ENCODE assay signal across 16 cellular contexts in genomic region chr12:24177889-24178288, GRCh38.
DNase-seq lines count a peak whose midpoint lies in the region; ATAC-seq and TF ChIP-seq lines count a peak whose summit lies in the region.
"Had no signal": no experiment of that assay in that cellular context is flagged by ENCODE, and none has a peak within 500 bp of the region (broad histone marks: within the 10 kb centered on the region; RNA-seq: fewer than 3 reads in every experiment).

No MANE protein-coding gene starts in this region.

- H3K4me1 ChIP-seq in colonic mucosa, result no peaks in the 10 kb centered on the region

- H3K27ac ChIP-seq in colonic mucosa, result no peak overlapping the region
- H3K27ac ChIP-seq: RWPE1, skin epidermis had no signal

- ATAC-seq in GM18873 (IDR thresholded peaks at IDR 0.05; ENCODE audit: low FRiP score, unreplicated experiment), result peak; percentile 92
- ATAC-seq in GM21576 (IDR thresholded peaks at IDR 0.05; ENCODE audit: unreplicated experiment), result peak; percentile 76
- peak; percentile 82 for ATAC-seq in HG03097 (IDR thresholded peaks at IDR 0.05; ENCODE audit: low FRiP score, unreplicated experiment)
- ATAC-seq in activated CD4-positive, CD25-positive, alpha-beta regulatory T cell treated with anti-CD3 and anti-CD28 coated beads, Interleukin-2, amount 50 U/mL, for 24 hours, result no peak
- ATAC-seq: CD8-positive, alpha-beta T cell; naive thymus-derived CD8-positive, alpha-beta T cell had no signal

- H3K36me3 ChIP-seq in colonic mucosa, result no peaks in the 10 kb centered on the region

- DNase-seq in NCI-H774 (lab: John Stamatoyannopoulos, UW) (peak; percentile 55), colonic mucosa (no peak), glomerular visceral epithelial cell (ENCODE audit: extremely low spot score) (no peak), germinal center (ENCODE audit: low spot score) (no peak)
- DNase-seq: activated effector memory CD4-positive, alpha-beta T cell treated with anti-CD3 and anti-CD28 coated beads, Interleukin-2, amount 50 U/mL, for 16 hours; CD8-positive, alpha-beta T cell; central memory CD4-positive, alpha-beta T cell; islet precursor cell; naive thymus-derived CD8-positive, alpha-beta T cell; NCI-H1694 had no signal

- no peak for TF ChIP-seq CTCF in colonic mucosa (IDR thresholded peaks at IDR 0.05)

- intact Hi-C loops in colonic mucosa (cut with DNase I), result no loop called here

- no peaks in the 10 kb centered on the region for H3K27me3 ChIP-seq in colonic mucosa

- no peak overlapping the region for H3K4me3 ChIP-seq in colonic mucosa
- H3K4me3 ChIP-seq: skin epidermis had no signal

- H3K9ac ChIP-seq in colonic mucosa (ENCODE audit: low read depth in 2 of 2, low read length in 2 of 2), result no peak overlapping the region

- H3K9me3 ChIP-seq in colonic mucosa, result no peaks in the 10 kb centered on the region

Comparison
In these comparisons a context has a peak if more than half of its experiments do, and no peak if none do; other contexts are left out.
1. ATAC-seq: peak in GM18873 (single experiment), GM21576 (single experiment) and HG03097 (single experiment); none in activated CD4-positive, CD25-positive, alpha-beta regulatory T cell treated with anti-CD3 and anti-CD28 coated beads, Interleukin-2, amount 50 U/mL, for 24 hours (0 of 2).